Comparison of ENCODE assay signal across 22 cellular contexts in the genomic region with DNA sequence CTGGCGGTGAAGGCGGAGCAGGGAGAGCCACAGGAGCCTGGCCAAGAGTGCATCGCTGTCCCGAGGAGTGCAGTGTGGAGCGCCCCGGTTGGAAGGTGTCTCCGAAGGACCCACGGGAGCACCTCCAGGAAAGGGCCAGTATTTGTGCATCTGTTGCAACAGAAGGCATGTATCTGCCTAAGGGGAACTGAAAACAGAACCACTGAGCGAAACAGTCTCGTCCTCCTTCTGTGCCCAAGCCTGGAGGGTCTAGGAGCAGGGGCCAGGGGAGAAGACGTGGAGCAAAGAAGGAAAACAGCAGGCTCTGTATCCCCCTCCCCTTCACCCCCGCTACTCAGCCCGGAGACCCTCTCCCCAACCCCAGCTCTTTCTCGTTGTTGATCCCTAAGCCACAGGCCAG. TPM values are rescaled to one million over a fixed set of nuclear protein-coding genes. Genes with fewer than 3 reads are reported as not detected.
DNase-seq lines count a peak whose midpoint lies in the region; ATAC-seq, FAIRE-seq and TF ChIP-seq lines count a peak whose summit lies in the region.
"Had no signal": no experiment of that assay in that cellular context is flagged by ENCODE, and none has a peak within 500 bp of the region (broad histone marks: within the 10 kb centered on the region; RNA-seq: fewer than 3 reads in every experiment).

No MANE protein-coding gene starts in this region.

- no peak for TF ChIP-seq CTCF in GM12878 (IDR thresholded peaks at IDR 0.05 in 2 of 3, conservative IDR thresholded peaks at IDR 0.05 in 1 of 3; ENCODE audit: control insufficient read depth in 2 of 3, extremely low read depth in 1 of 3, insufficient read depth in 1 of 3, low read depth in 3 of 3, low read length in 3 of 3)
- TF ChIP-seq CTCF in upper lobe of right lung (IDR thresholded peaks at IDR 0.05), result no peak

- no TSS peak for BruUV-seq in GM12878 (replicated peaks; lab: Mats Ljungman, UMichigan)

- H3K4me2 ChIP-seq in GM12878 (ENCODE audit: control insufficient read depth, insufficient read depth), result no peak overlapping the region

- no peak for FAIRE-seq in GM12878 (lab: Jason Lieb, UNC)
- FAIRE-seq: D721Med, G401.6 had no signal

- H3K79me2 ChIP-seq in GM12878 (ENCODE audit: control insufficient read depth, insufficient read depth, low read length), result no peaks in the 10 kb centered on the region

- no peak for TF ChIP-seq RAD21 in GM12878 (IDR thresholded peaks at IDR 0.05; ENCODE audit: insufficient read depth, low read depth, low read length)

- POLR2A ChIA-PET in GM12878 (lab: Charles Lee), result no interaction called here

- H2AFZ ChIP-seq in GM12878 (ENCODE audit: control insufficient read depth, low read depth, low read length), result no peak overlapping the region
- H2AFZ ChIP-seq: GM23248 had no signal

- no peak for TF ChIP-seq EP300 in GM12878 (IDR thresholded peaks at IDR 0.05; ENCODE audit: borderline replicate concordance in 1 of 2, control insufficient read depth in 1 of 2, low read depth in 2 of 2, low read length in 2 of 2)

- ATAC-seq in GM12878 (peak; percentile 58), upper lobe of right lung (no peak), GM18909 (IDR thresholded peaks at IDR 0.05; ENCODE audit: poor library complexity, unreplicated experiment) (no peak)
- ATAC-seq: HCT116 had no signal

- SMC1A ChIA-PET in GM12878 (lab: Charles Lee; ENCODE audit: uncharacterized antibody, unreplicated experiment), result interaction anchor here (1.2 kb wide), 1 partner anchor 10 kb away, joined by 3 read pairs; no protein-coding TSS in a partner anchor

- no peak overlapping the region for H3K9ac ChIP-seq in GM12878 (ENCODE audit: control insufficient read depth, insufficient read depth, low read length)
- H3K9ac ChIP-seq: GM23248 had no signal

- WGBS in GM12878 (ENCODE audit: insufficient coverage, insufficient replicate concordance, low lambda C conversion rate, missing lambda C conversion rate), result 36% methylated on average over 13 of the region's 14 CpGs

- RAD21 ChIA-PET in GM12878 (lab: Charles Lee; ENCODE audit: unreplicated experiment), result no interaction called here

- H3K36me3 ChIP-seq in GM12878 (ENCODE audit: control insufficient read depth in 2 of 2, insufficient read depth in 2 of 2, low read length in 1 of 2) (no peaks in the 10 kb centered on the region), upper lobe of right lung (no peaks in the 10 kb centered on the region)

- intact Hi-C loops in GM12878 (cut with micrococcal nuclease; ENCODE audit: unreplicated experiment) (no loop called here), upper lobe of right lung (cut with DNase I) (no loop called here)

- in situ Hi-C loops in GM12878 (cut with MboI), result no loop called here

- H3K27me3 ChIP-seq in GM12878 (replicated peaks in 1 of 2; ENCODE audit: control insufficient read depth in 2 of 2, insufficient read depth in 2 of 2, low read length in 1 of 2), result no peaks in the 10 kb centered on the region; a peak in 1 of 4 replicates
- no peaks in the 10 kb centered on the region for H3K27me3 ChIP-seq in upper lobe of right lung

- no peak overlapping the region for H3K27ac ChIP-seq in GM12878 (ENCODE audit: control insufficient read depth, insufficient read depth)
- H3K27ac ChIP-seq in upper lobe of right lung, result no peak overlapping the region
- H3K27ac ChIP-seq: GM23248, SK-N-MC had no signal

- CTCF ChIA-PET in GM12878 (lab: Yijun Ruan, JAX), result no interaction called here

- no peak for TF ChIP-seq POLR2A in GM12878 (IDR thresholded peaks at IDR 0.05; ENCODE audit: low read depth, low read length)

- no peak overlapping the region for H3K4me3 ChIP-seq in GM12878
- H3K4me3 ChIP-seq in upper lobe of right lung, result no peak overlapping the region
- H3K4me3 ChIP-seq: GM23248, SK-N-MC had no signal

- DNase-seq in SIG-M5 treated with dmso at 0.1 percent for 504 hours (lab: John Stamatoyannopoulos, UW; ENCODE audit: unreplicated experiment) (peak; percentile 38), SIG-M5 (lab: John Stamatoyannopoulos, UW) (no peak), NOMO-1 treated with DMSO at 0.1 percent for 48 hours (lab: John Stamatoyannopoulos, UW; ENCODE audit: unreplicated experiment) (peak; percentile 50), GM12878 (ENCODE audit: low read depth, low spot score) (no peak), upper lobe of right lung (peak; percentile 29), NCI-H82 (lab: John Stamatoyannopoulos, UW) (no peak), SK-N-DZ (ENCODE audit: low spot score) (no peak)
- DNase-seq: CD8-positive, alpha-beta memory T cell; DND-41; GM23248; NCI-H1417 treated with DMSO at 0.1 percent for 48 hours; NCI-H1930; NCI-H446; NK-92 treated with Interleukin-12 subunit alpha and Interleukin-12 subunit beta, amount 100 ng/mL, for 24 hours had no signal

- H4K20me1 ChIP-seq in GM12878 (ENCODE audit: control insufficient read depth, insufficient read depth), result no peaks in the 10 kb centered on the region

- H3K4me1 ChIP-seq in GM12878 (ENCODE audit: control insufficient read depth, insufficient read depth, low read length) (no peaks in the 10 kb centered on the region), upper lobe of right lung (no peaks in the 10 kb centered on the region)

- H3K9me3 ChIP-seq in GM12878 (replicated peaks; ENCODE audit: control insufficient read depth, insufficient read depth, low read length) (no peaks in the 10 kb centered on the region), upper lobe of right lung (no peaks in the 10 kb centered on the region)

TF ChIP-seq in GM12878, 131 proteins besides CTCF, POLR2A, EP300 and RAD21 (continues in another document):
- TF ChIP-seq SPI1 (IDR thresholded peaks at IDR 0.05; ENCODE audit: borderline replicate concordance, insufficient read depth, low read depth, low read length) (peak; percentile 65; the same call in 1 of the 2 replicates), MYC (IDR thresholded peaks at IDR 0.05; ENCODE audit: insufficient read depth, insufficient read length, insufficient replicate concordance, low read length, severe bottlenecking) (no peak), FOS (IDR thresholded peaks at IDR 0.05; ENCODE audit: borderline replicate concordance, extremely low read depth, insufficient read length) (no peak)

RNA-seq across cellular contexts. Expression of a gene that starts 5.3 kb away (rescaled TPM):
- total RNA-seq in GM12878 (2013; cell fraction: nucleolus; rRNA removed), result not detected in 2 replicates
- total RNA-seq in GM12878 (2014; rRNA removed) (not detected in 2 replicates), GM12878 (2014; rRNA removed; fragmentation: Illumina TruSeq; extraction: Trizol) (not detected in 2 replicates), GM12878 (2021) (not detected in 2 replicates), upper lobe of right lung (not detected)
- not detected for polyA plus RNA-seq in GM12878 (2011; ENCODE audit: low read depth)
- polyA plus RNA-seq in GM12878 (2011; rRNA removed) (not detected in 2 replicates), GM12878 (2014; fragmentation: Illumina TruSeq; extraction: Trizol) (not detected in 2 replicates), GM12878 (2014; fragmentation: Nextera tagmentation; extraction: Ambion mirVana) (not detected), GM12878 (2014; rRNA removed) (not detected in 2 replicates), GM12878 (2016; fragmentation: Nextera tagmentation; extraction: Ambion mirVana) (not detected)
- not detected in 2 replicates for polyA plus RNA-seq in GM12878 (2011; cell fraction: cytosol; rRNA removed)
- not detected in 2 replicates for polyA plus RNA-seq in GM12878 (2011; cell fraction: nucleus; rRNA removed)
- polyA plus RNA-seq in GM12878 (2012), result not detected in 2 replicates
- not detected in 2 replicates for polyA minus RNA-seq in GM12878 (2011; rRNA and poly(A)+ RNA removed)
- polyA minus RNA-seq in GM12878 (2011; cell fraction: cytosol; rRNA and poly(A)+ RNA removed), result not detected in 2 replicates
- not detected in 2 replicates for polyA minus RNA-seq in GM12878 (2011; cell fraction: nucleus; rRNA and poly(A)+ RNA removed)
- not detected in 2 replicates for polyA plus RNA-seq in SK-N-DZ (2014; cell fraction: cytosol; rRNA removed)
- polyA plus RNA-seq in SK-N-DZ (2014; cell fraction: nucleus; rRNA removed), result not detected in 2 replicates
- total RNA-seq: A172; CD8-positive, alpha-beta memory T cell; GM23248; T-helper 2 cell treated with Interferon-gamma antibody and Interleukin-4, amounts not matched to agents 100 ng/mL and 5 ng/mL, for 36 hours had no signal
- polyA plus RNA-seq: BJ; CD8-positive, alpha-beta memory T cell; GM23248 had no signal

RNA-seq across cellular contexts. Expression of a gene that starts 30.8 kb away (rescaled TPM):
- total RNA-seq in GM12878 (2013; cell fraction: nucleolus; rRNA removed), result 206 and 224 TPM in 2 replicates
- total RNA-seq in GM12878 (2014; rRNA removed) (248 and 280 TPM in 2 replicates), GM12878 (2014; rRNA removed; fragmentation: Illumina TruSeq; extraction: Trizol) (319 and 342 TPM in 2 replicates), GM12878 (2021) (261 and 277 TPM in 2 replicates), upper lobe of right lung (90.8 TPM)
- polyA plus RNA-seq in GM12878 (2011; ENCODE audit: low read depth), result 137 TPM
- polyA plus RNA-seq in GM12878 (2011; rRNA removed) (400 and 468 TPM in 2 replicates), GM12878 (2014; fragmentation: Illumina TruSeq; extraction: Trizol) (295 and 420 TPM in 2 replicates), GM12878 (2014; fragmentation: Nextera tagmentation; extraction: Ambion mirVana) (100 to 1,000 TPM; 355 to 374 TPM), GM12878 (2014; rRNA removed) (214 and 242 TPM in 2 replicates), GM12878 (2016; fragmentation: Nextera tagmentation; extraction: Ambion mirVana) (100 to 1,000 TPM; 417 to 418 TPM)
- 218 and 306 TPM in 2 replicates for polyA plus RNA-seq in GM12878 (2011; cell fraction: cytosol; rRNA removed)
- polyA plus RNA-seq in GM12878 (2011; cell fraction: nucleus; rRNA removed), result 210 and 223 TPM in 2 replicates
- 142 and 159 TPM in 2 replicates for polyA plus RNA-seq in GM12878 (2012)
- 294 and 296 TPM in 2 replicates for polyA minus RNA-seq in GM12878 (2011; rRNA and poly(A)+ RNA removed)
- polyA minus RNA-seq in GM12878 (2011; cell fraction: cytosol; rRNA and poly(A)+ RNA removed), result 102 and 124 TPM in 2 replicates
- 117 and 175 TPM in 2 replicates for polyA minus RNA-seq in GM12878 (2011; cell fraction: nucleus; rRNA and poly(A)+ RNA removed)
- polyA plus RNA-seq in SK-N-DZ (2014; cell fraction: cytosol; rRNA removed), result 529 and 582 TPM in 2 replicates
- 377 and 428 TPM in 2 replicates for polyA plus RNA-seq in SK-N-DZ (2014; cell fraction: nucleus; rRNA removed)

Comparison
In these comparisons a context has a peak if more than half of its experiments do, and no peak if none do; other contexts are left out.
1. DNase-seq: peak in SIG-M5 treated with dmso at 0.1 percent for 504 hours (single experiment), NOMO-1 treated with DMSO at 0.1 percent for 48 hours (single experiment) and upper lobe of right lung (single experiment); none in SIG-M5 (single experiment), GM12878 (single experiment), NCI-H82 (single experiment) and SK-N-DZ (single experiment).